10 cellular contexts compared by ENCODE assay signal in genomic region chr3:148211725-148212124, GRCh38.
A peak's percentile ranks its signal among the peaks of the same experiment; 100 is the strongest.
DNase-seq lines count a peak whose midpoint lies in the region; ATAC-seq, FAIRE-seq and TF ChIP-seq lines count a peak whose summit lies in the region.
"Had no signal": no experiment of that assay in that cellular context is flagged by ENCODE, and none has a peak within 500 bp of the region (broad histone marks: within the 10 kb centered on the region; RNA-seq: fewer than 3 reads in every experiment).

No MANE protein-coding gene starts in this region.

- TF ChIP-seq POLR2A in GM12878 (IDR thresholded peaks at IDR 0.05; ENCODE audit: low read depth, low read length): no peak

- H3K9me3 ChIP-seq in GM12878 (replicated peaks; ENCODE audit: control insufficient read depth, insufficient read depth, low read length) (no peaks in the 10 kb centered on the region; the same call in 2 of the 3 replicates), smooth muscle cell (replicated peaks; ENCODE audit: low read depth) (no peaks in the 10 kb centered on the region)
- H3K9me3 ChIP-seq: esophagus squamous epithelium, Peyer's patch had no signal

- ATAC-seq in GM19043 (IDR thresholded peaks at IDR 0.05; ENCODE audit: low read depth, unreplicated experiment) (peak; percentile 67), HG03354 (IDR thresholded peaks at IDR 0.05; ENCODE audit: poor library complexity, severe bottlenecking, unreplicated experiment) (peak; percentile 80), GM12878 (peak; percentile 88)

- H3K4me2 ChIP-seq in GM12878 (ENCODE audit: control insufficient read depth, insufficient read depth) (no peak overlapping the region), smooth muscle cell (no peak overlapping the region)

- FAIRE-seq in GM12878 (lab: Jason Lieb, UNC): no peak

- no peak for DNase-seq in GM12878 (ENCODE audit: low read depth, low spot score)
- DNase-seq in stromal cell of bone marrow (ENCODE audit: low read depth): peak; percentile 22
- DNase-seq in activated CD4-positive, alpha-beta T cell treated with anti-CD3 and anti-CD28 coated beads, Interleukin-2, amount 50 U/mL, for 48 hours: no peak
- no peak for DNase-seq in smooth muscle cell (lab: John Stamatoyannopoulos, UW; ENCODE audit: unreplicated experiment)
- no peak for DNase-seq in NCI-H1048 (lab: John Stamatoyannopoulos, UW)
- DNase-seq: esophagus squamous epithelium, H9 had no signal

- H3K27ac ChIP-seq in GM12878 (ENCODE audit: control insufficient read depth, insufficient read depth) (no peak overlapping the region), smooth muscle cell (ENCODE audit: low read depth) (no peak overlapping the region)
- H3K27ac ChIP-seq: esophagus squamous epithelium, Peyer's patch had no signal

- H3F3A ChIP-seq in smooth muscle cell (ENCODE audit: low read depth): no peaks in the 10 kb centered on the region

- H3K4me3 ChIP-seq in GM12878 (no peak overlapping the region), smooth muscle cell (no peak overlapping the region)
- H3K4me3 ChIP-seq: esophagus squamous epithelium, Peyer's patch had no signal

- intact Hi-C loops in GM12878 (cut with micrococcal nuclease; ENCODE audit: unreplicated experiment): no loop called here

- CTCF ChIA-PET in GM12878 (lab: Yijun Ruan, JAX): interaction anchor here (1.0 to 1.6 kb wide), 2 partner anchors 9 to 44 kb away, joined by 4 to 7 read pairs; no protein-coding TSS in a partner anchor

- POLR2A ChIA-PET in GM12878 (lab: Charles Lee): no interaction called here

- RAD21 ChIA-PET in GM12878 (lab: Charles Lee; ENCODE audit: unreplicated experiment): no interaction called here

- TF ChIP-seq RAD21 in GM12878 (IDR thresholded peaks at IDR 0.05; ENCODE audit: insufficient read depth, low read depth, low read length): no peak

- peak in 1 of 2 experiments; percentile 27; a peak in 2 of 4 replicates for TF ChIP-seq EP300 in GM12878 (IDR thresholded peaks at IDR 0.05; ENCODE audit: borderline replicate concordance in 1 of 2, control insufficient read depth in 1 of 2, low read depth in 2 of 2, low read length in 2 of 2)

- in situ Hi-C loops in GM12878 (cut with MboI): no loop called here

- no peak for TF ChIP-seq CTCF in GM12878 (IDR thresholded peaks at IDR 0.05 in 2 of 3, conservative IDR thresholded peaks at IDR 0.05 in 1 of 3; ENCODE audit: control insufficient read depth in 2 of 3, extremely low read depth in 1 of 3, insufficient read depth in 1 of 3, low read depth in 3 of 3, low read length in 3 of 3)
- no peak for TF ChIP-seq CTCF in smooth muscle cell (IDR thresholded peaks at IDR 0.05; ENCODE audit: borderline replicate concordance, insufficient read depth, poor library complexity, severe bottlenecking)

- H2AFZ ChIP-seq in GM12878 (ENCODE audit: control insufficient read depth, low read depth, low read length) (no peak overlapping the region), smooth muscle cell (ENCODE audit: low read depth) (no peak overlapping the region)

- no TSS peak for BruUV-seq in GM12878 (replicated peaks; lab: Mats Ljungman, UMichigan)

- no peaks in the 10 kb centered on the region for H3K27me3 ChIP-seq in GM12878 (replicated peaks in 1 of 2; ENCODE audit: control insufficient read depth in 2 of 2, insufficient read depth in 2 of 2, low read length in 1 of 2)
- no peaks in the 10 kb centered on the region for H3K27me3 ChIP-seq in smooth muscle cell (ENCODE audit: low read depth)
- H3K27me3 ChIP-seq: esophagus squamous epithelium, Peyer's patch had no signal

- no peaks in the 10 kb centered on the region for H4K20me1 ChIP-seq in GM12878 (ENCODE audit: control insufficient read depth, insufficient read depth)
- no peaks in the 10 kb centered on the region for H4K20me1 ChIP-seq in smooth muscle cell (ENCODE audit: low read depth)

- SMC1A ChIA-PET in GM12878 (lab: Charles Lee; ENCODE audit: uncharacterized antibody, unreplicated experiment): interaction anchor here (0.7 to 2.5 kb wide), 6 partner anchors 10 to 126 kb away, joined by 3 to 8 read pairs (median 4); no protein-coding TSS in a partner anchor

- H3K79me2 ChIP-seq in GM12878 (ENCODE audit: control insufficient read depth, insufficient read depth, low read length) (no peaks in the 10 kb centered on the region), smooth muscle cell (ENCODE audit: low read depth) (no peaks in the 10 kb centered on the region)

- H3K36me3 ChIP-seq in GM12878 (ENCODE audit: control insufficient read depth in 2 of 2, insufficient read depth in 2 of 2, low read length in 1 of 2) (no peaks in the 10 kb centered on the region), smooth muscle cell (ENCODE audit: low read depth) (no peaks in the 10 kb centered on the region)
- H3K36me3 ChIP-seq: esophagus squamous epithelium, Peyer's patch had no signal

- H3K9ac ChIP-seq in GM12878 (ENCODE audit: control insufficient read depth, insufficient read depth, low read length): no peak overlapping the region
- H3K9ac ChIP-seq in smooth muscle cell (ENCODE audit: low read depth): no peak overlapping the region

- H3K4me1 ChIP-seq in GM12878 (ENCODE audit: control insufficient read depth, insufficient read depth, low read length): no peaks in the 10 kb centered on the region
- H3K4me1 ChIP-seq in smooth muscle cell (ENCODE audit: low read depth): no peaks in the 10 kb centered on the region
- H3K4me1 ChIP-seq: esophagus squamous epithelium, Peyer's patch had no signal

TF ChIP-seq in GM12878, 131 proteins besides CTCF, POLR2A, EP300 and RAD21 (continues in another document):
- no peak for TF ChIP-seq REST (IDR thresholded peaks at IDR 0.05; ENCODE audit: low read depth, low read length)
- TF ChIP-seq KAT2A (conservative IDR thresholded peaks at IDR 0.05; ENCODE audit: control insufficient read depth, low read depth, low read length): no peak
- TF ChIP-seq SUZ12 (IDR thresholded peaks at IDR 0.05; ENCODE audit: unreplicated experiment): no peak
- TF ChIP-seq RCOR1 (conservative IDR thresholded peaks at IDR 0.05; ENCODE audit: low read depth, low read length): no peak
- no peak for TF ChIP-seq HDGF (IDR thresholded peaks at IDR 0.05)
- TF ChIP-seq ZZZ3 (IDR thresholded peaks at IDR 0.05; ENCODE audit: control insufficient read depth, insufficient read length, low read depth): no peak
- peak; percentile 70 for TF ChIP-seq RAD51 (IDR thresholded peaks at IDR 0.05)
- TF ChIP-seq SPI1 (IDR thresholded peaks at IDR 0.05; ENCODE audit: borderline replicate concordance, insufficient read depth, low read depth, low read length): peak; percentile 40; the same call in 1 of the 2 replicates
- TF ChIP-seq TAF1 (IDR thresholded peaks at IDR 0.05; ENCODE audit: borderline replicate concordance, low read depth, low read length): no peak
- TF ChIP-seq TCF3 (IDR thresholded peaks at IDR 0.05; ENCODE audit: borderline replicate concordance, insufficient read depth, low read depth, low read length): no peak
- no peak for TF ChIP-seq FOS (IDR thresholded peaks at IDR 0.05; ENCODE audit: borderline replicate concordance, extremely low read depth, insufficient read length)
- TF ChIP-seq ATF7 (IDR thresholded peaks at IDR 0.05; ENCODE audit: low read depth): 0 out of 2 replicates have a peak, but pooled peaks have one; percentile 41
- TF ChIP-seq RBBP5 (conservative IDR thresholded peaks at IDR 0.05): no peak
- no peak for TF ChIP-seq CREB1 (IDR thresholded peaks at IDR 0.05; ENCODE audit: low read depth)
- no peak for TF ChIP-seq BRCA1 (IDR thresholded peaks at IDR 0.05; ENCODE audit: low read depth, low read length)
- no peak for TF ChIP-seq ZNF622 (IDR thresholded peaks at IDR 0.05)
- TF ChIP-seq POLR2AphosphoS2 (IDR thresholded peaks at IDR 0.05; ENCODE audit: low read depth, low read length): no peak
- no peak for TF ChIP-seq MEF2B (IDR thresholded peaks at IDR 0.05; ENCODE audit: partially characterized antibody, poor library complexity, severe bottlenecking)
- TF ChIP-seq ZSCAN29 (IDR thresholded peaks at IDR 0.05): no peak
- TF ChIP-seq DPF2 (IDR thresholded peaks at IDR 0.05): peak; percentile 89
- no peak for TF ChIP-seq PBX3 (IDR thresholded peaks at IDR 0.05; ENCODE audit: insufficient replicate concordance, low read depth, low read length)
- no peak for TF ChIP-seq TCF7 (IDR thresholded peaks at IDR 0.05; ENCODE audit: borderline replicate concordance)
- TF ChIP-seq ASH2L (IDR thresholded peaks at IDR 0.05; ENCODE audit: borderline replicate concordance, low read depth): no peak
